23 cellular contexts compared by ENCODE assay signal in genomic region chr5:158868570-158868969, GRCh38.
"Had no signal": no experiment of that assay in that cellular context is flagged by ENCODE, and none has a peak within 500 bp of the region (broad histone marks: within the 10 kb centered on the region; RNA-seq: fewer than 3 reads in every experiment).

No MANE protein-coding gene starts in this region.

- H2AFZ ChIP-seq: hepatocyte had no signal

- H3K27me3 ChIP-seq: body of pancreas, gastrocnemius medialis, hepatocyte, left lung, tibial nerve, uterus had no signal

- ATAC-seq: activated CD8-positive, alpha-beta T cell treated with anti-CD3 and anti-CD28 coated beads for 36 hours; activated T-cell treated with anti-CD3 and anti-CD28 coated beads, Interleukin-2, amount 50 U/mL, for 4 hours; body of pancreas; left lung; stimulated activated naive B cell treated with anti-CD40 and anti-IgM and Interleukin-4, amounts not matched to agents 10 μg/mL and 1 μg/mL and 100 μg/mL, for 72 hours had no signal

- H3K79me2 ChIP-seq: hepatocyte had no signal

- H3K9me3 Mint-ChIP-seq: activated CD8-positive, alpha-beta T cell treated with anti-CD3 and anti-CD28 coated beads for 36 hours; activated T-cell treated with anti-CD3 and anti-CD28 coated beads, Interleukin-2, amount 50 U/mL, for 4 hours; naive B cell; stimulated activated naive B cell treated with anti-CD40 and anti-IgM and Interleukin-4, amounts not matched to agents 10 μg/mL and 1 μg/mL and 100 μg/mL, for 72 hours had no signal

- H3K27ac Mint-ChIP-seq: activated CD8-positive, alpha-beta T cell treated with anti-CD3 and anti-CD28 coated beads for 36 hours; activated naive CD4-positive, alpha-beta T cell treated with anti-CD3 and anti-CD28 coated beads, Interleukin-2, amount 50 U/mL, for 24 hours; stimulated activated naive B cell treated with anti-CD40 and anti-IgM and Interleukin-4, amounts not matched to agents 10 μg/mL and 1 μg/mL and 100 μg/mL, for 72 hours had no signal

- DNase-seq: activated CD4-positive, alpha-beta T cell treated with anti-CD3 and anti-CD28 coated beads for 4 hours; activated CD8-positive, alpha-beta T cell treated with anti-CD3 and anti-CD28 coated beads for 36 hours; activated effector memory CD4-positive, alpha-beta T cell treated with anti-CD3 and anti-CD28 coated beads, Interleukin-2, amount 50 U/mL, for 16 hours; activated T-cell treated with anti-CD3 and anti-CD28 coated beads, Interleukin-2, amount 50 U/mL, for 4 hours; amniotic stem cell; body of pancreas; central memory CD4-positive, alpha-beta T cell; effector CD4-positive, alpha-beta T cell; esophagus squamous epithelium; left lung; naive B cell; stimulated activated CD4-positive, alpha-beta T cell treated with anti-CD3 and anti-CD28 coated beads, Interleukin-2, amount 100 ng/mL, for 48 hours; stimulated activated naive B cell treated with anti-CD40 and anti-IgM and Interleukin-4, amounts not matched to agents 10 μg/mL and 1 μg/mL and 100 μg/mL, for 72 hours; substantia nigra; T-helper 2 cell; uterus had no signal

- FAIRE-seq: endothelial cell of umbilical vein, keratinocyte had no signal

- H3K36me3 ChIP-seq: esophagus squamous epithelium, gastrocnemius medialis, left lung, tibial nerve, uterus had no signal

- H3K4me2 ChIP-seq: hepatocyte had no signal

- H3K4me3 ChIP-seq: body of pancreas, coronary artery, esophagus squamous epithelium, gastrocnemius medialis, hepatocyte, left lung, tibial nerve, uterus had no signal

- H3K27ac ChIP-seq: body of pancreas, esophagus squamous epithelium, gastrocnemius medialis, hepatocyte, left lung, uterus had no signal

- H3K9me3 ChIP-seq: body of pancreas, esophagus squamous epithelium, gastrocnemius medialis, left lung, tibial nerve, uterus had no signal

- H3K4me1 ChIP-seq: body of pancreas, esophagus squamous epithelium, left lung, uterus had no signal

- H3K36me3 Mint-ChIP-seq: activated naive CD4-positive, alpha-beta T cell treated with anti-CD3 and anti-CD28 coated beads, Interleukin-2, amount 50 U/mL, for 24 hours had no signal
